ENCODE assay signal across 18 cellular contexts in genomic region chr11:103370076-103370475, GRCh38.
DNase-seq lines count a peak whose midpoint lies in the region; ATAC-seq and TF ChIP-seq lines count a peak whose summit lies in the region.
"Had no signal": no experiment of that assay in that cellular context is flagged by ENCODE, and none has a peak within 500 bp of the region (broad histone marks: within the 10 kb centered on the region; RNA-seq: fewer than 3 reads in every experiment).

No MANE protein-coding gene starts in this region.

- no peak for TF ChIP-seq POLR2A in NB4 (IDR thresholded peaks at IDR 0.05; ENCODE audit: extremely low read depth, insufficient read length)

- H3K4me3 ChIP-seq in NB4 (ENCODE audit: low read depth, low read length): no peak overlapping the region
- H3K4me3 ChIP-seq in upper lobe of right lung: no peak overlapping the region
- H3K4me3 ChIP-seq: MG63, SJSA1 had no signal

- peak; percentile 58 to 59 for DNase-seq in Kasumi-1 (lab: John Stamatoyannopoulos, UW)
- peak; percentile 25 for DNase-seq in NB4 (ENCODE audit: low read depth)
- DNase-seq in SKM-1 treated with dmso at 0.1 percent for 144 hours (lab: John Stamatoyannopoulos, UW; ENCODE audit: unreplicated experiment): peak; percentile 60
- no peak for DNase-seq in upper lobe of right lung
- DNase-seq in hepatic stellate cell (ENCODE audit: low spot score): no peak
- DNase-seq in activated naive CD4-positive, alpha-beta T cell treated with Interleukin-2 at 50 U/mL for 16 hours: no peak
- DNase-seq in NCI-H2081 (lab: John Stamatoyannopoulos, UW): no peak
- DNase-seq: CD4-positive, CD25-positive, alpha-beta regulatory T cell; EL; MG63; NCI-H1105 treated with DMSO at 0.1 percent for 48 hours; NCI-H2081 treated with DMSO at 0.1 percent for 48 hours; NCI-H2171 treated with DMSO at 0.1 percent for 48 hours; NCI-H524 treated with DMSO at 0.1 percent for 48 hours; SW 1271; T-helper 17 cell had no signal

- TF ChIP-seq CTCF in NB4 (IDR thresholded peaks at IDR 0.05; ENCODE audit: low read depth, low read length) (no peak), upper lobe of right lung (IDR thresholded peaks at IDR 0.05) (no peak)

- peak; percentile 46 for ATAC-seq in upper lobe of right lung
- ATAC-seq: Panc1, T-helper 17 cell had no signal

- H3K9me3 ChIP-seq in upper lobe of right lung: no peaks in the 10 kb centered on the region
- H3K9me3 ChIP-seq: SJSA1 had no signal

- no peak overlapping the region for H3K27ac ChIP-seq in upper lobe of right lung
- H3K27ac ChIP-seq: SJSA1 had no signal

- intact Hi-C loops in upper lobe of right lung (cut with DNase I): no loop called here

- H3K4me1 ChIP-seq in upper lobe of right lung: no peaks in the 10 kb centered on the region
- H3K4me1 ChIP-seq: SJSA1 had no signal

- no peaks in the 10 kb centered on the region for H3K36me3 ChIP-seq in upper lobe of right lung
- H3K36me3 ChIP-seq: MG63, SJSA1 had no signal

- no peaks in the 10 kb centered on the region for H3K27me3 ChIP-seq in upper lobe of right lung
- H3K27me3 ChIP-seq: MG63, SJSA1 had no signal

Comparison
In these comparisons a context has a peak if more than half of its experiments do, and no peak if none do; other contexts are left out.
1. DNase-seq: peak in Kasumi-1 (2 of 2), NB4 (single experiment) and SKM-1 treated with dmso at 0.1 percent for 144 hours (single experiment); none in upper lobe of right lung (single experiment), hepatic stellate cell (single experiment), activated naive CD4-positive, alpha-beta T cell treated with Interleukin-2 at 50 U/mL for 16 hours (single experiment) and NCI-H2081 (0 of 2).